ENCODE assay signal across 20 cellular contexts in genomic region chr18:72848534-72849237, GRCh38. TPM values are rescaled to one million over a fixed set of nuclear protein-coding genes. Genes with fewer than 3 reads are reported as not detected.
DNase-seq lines count a peak whose midpoint lies in the region; TF ChIP-seq lines count a peak whose summit lies in the region.
"Had no signal": no experiment of that assay in that cellular context is flagged by ENCODE, and none has a peak within 500 bp of the region (broad histone marks: within the 10 kb centered on the region; RNA-seq: fewer than 3 reads in every experiment).

No MANE protein-coding gene starts in this region.

- H3K27ac ChIP-seq in HUES64 (ENCODE audit: low read depth, low read length) (peak overlapping the region; percentile 48; the same call in 1 of the 2 replicates), esophagus muscularis mucosa (replicated peaks in 1 of 4) (no peak overlapping the region)
- H3K27ac ChIP-seq: left ventricle myocardium inferior, prostate gland, tibial artery had no signal

- no peak overlapping the region for H3K9ac ChIP-seq in HUES64 (ENCODE audit: low read depth, low read length)

- H3K4me1 ChIP-seq in HUES64 (ENCODE audit: insufficient read depth, low read length) (peaks cover 19% of the 10 kb centered on the region), esophagus muscularis mucosa (no peaks in the 10 kb centered on the region)
- H3K4me1 ChIP-seq: HAP-1, prostate gland, tibial artery had no signal

- H3K36me3 ChIP-seq in HUES64 (ENCODE audit: insufficient read depth, low read length) (no peaks in the 10 kb centered on the region), kidney epithelial cell (ENCODE audit: control insufficient read depth, insufficient read depth, low read length) (no peaks in the 10 kb centered on the region), esophagus muscularis mucosa (no peaks in the 10 kb centered on the region)
- H3K36me3 ChIP-seq: HAP-1, left ventricle myocardium inferior, prostate gland, tibial artery had no signal

- intact Hi-C loops in esophagus muscularis mucosa (cut with DNase I), result no loop called here

- H3K9me3 ChIP-seq in HUES64 (ENCODE audit: insufficient read depth, low read depth, low read length) (no peaks in the 10 kb centered on the region), esophagus muscularis mucosa (peaks cover 0 to 4% (median 0%) of the 10 kb centered on the region in 4 donors)
- H3K9me3 ChIP-seq: HAP-1, prostate gland, tibial artery had no signal

- H3K27me3 ChIP-seq in HUES64 (ENCODE audit: insufficient read depth, low read length) (no peaks in the 10 kb centered on the region), kidney epithelial cell (ENCODE audit: control insufficient read depth, insufficient read depth, low read length) (no peaks in the 10 kb centered on the region), esophagus muscularis mucosa (no peaks in the 10 kb centered on the region)
- H3K27me3 ChIP-seq: tibial artery had no signal

- DNase-seq in Daoy (ENCODE audit: low read depth), result peak; percentile 40
- peak; percentile 78 for DNase-seq in SW480 (ENCODE audit: low spot score)
- peak; percentile 70 for DNase-seq in kidney epithelial cell (ENCODE audit: low read depth)
- no peak for DNase-seq in dermis blood vessel endothelial cell
- no peak for DNase-seq in NCI-H446 treated with DMSO at 0.1 percent for 48 hours (lab: John Stamatoyannopoulos, UW)
- DNase-seq in esophagus muscularis mucosa (ENCODE audit: extremely low spot score), result no peak
- no peak for DNase-seq in NCI-H748 (lab: John Stamatoyannopoulos, UW; ENCODE audit: unreplicated experiment)
- DNase-seq: activated CD4-positive, alpha-beta T cell treated with anti-CD3 and anti-CD28 coated beads for 1 hour; activated naive CD8-positive, alpha-beta T cell treated with anti-CD3 and anti-CD28 coated beads for 36 hours; DMS153; IMR-90; left ventricle myocardium inferior; NCI-H146; stimulated activated naive CD8-positive, alpha-beta T cell treated with anti-CD3 and anti-CD28 coated beads, Interleukin-15, Interleukin-2, amounts not matched to agents 100 U/mL and 50 U/mL, for 24 hours; tibial artery had no signal

- H3K4me3 ChIP-seq in HUES64 (ENCODE audit: low read length), result no peak overlapping the region
- H3K4me3 ChIP-seq in kidney epithelial cell (ENCODE audit: low read depth, low read length), result no peak overlapping the region
- H3K4me3 ChIP-seq in esophagus muscularis mucosa, result no peak overlapping the region
- H3K4me3 ChIP-seq: HAP-1, left ventricle myocardium inferior, prostate gland, tibial artery had no signal

- no peak for TF ChIP-seq POLR2A in esophagus muscularis mucosa (IDR thresholded peaks at IDR 0.05; ENCODE audit: low read depth)

- no peak for TF ChIP-seq CTCF in kidney epithelial cell (IDR thresholded peaks at IDR 0.05; ENCODE audit: insufficient read depth, low read length, poor library complexity, severe bottlenecking)
- no peak for TF ChIP-seq CTCF in esophagus muscularis mucosa (IDR thresholded peaks at IDR 0.05)

- 40% methylated on average over 1 of the region's 1 CpG for WGBS in HUES64
- 84% methylated on average over 1 of the region's 1 CpG for WGBS in esophagus muscularis mucosa

- no peak for TF ChIP-seq EP300 in esophagus muscularis mucosa (IDR thresholded peaks at IDR 0.05)

RNA-seq across cellular contexts. Expression of gene NETO1, which starts 19.1 kb away (rescaled TPM):
- total RNA-seq in Daoy (2014; rRNA removed; shearing (Covaris generic)), result 4.1 and 4.9 TPM in 2 replicates
- polyA plus RNA-seq in HUES64 (2013, experiment 1 of 2), result 5.3 TPM
- polyA plus RNA-seq in HUES64 (2013, experiment 2 of 2), result 6.9 TPM
- total RNA-seq in kidney epithelial cell (7.1 and 7.5 TPM in 2 replicates), dermis blood vessel endothelial cell (not detected in 2 replicates), esophagus muscularis mucosa (under 1 TPM in 3 of 4 donors, not detected in 1; 0.13 to 0.50 (median 0.34) TPM)
- total RNA-seq: activated naive CD8-positive, alpha-beta T cell treated with anti-CD3 and anti-CD28 coated beads for 36 hours; activated T-helper 1 cell treated with anti-CD3 and anti-CD28 coated beads, Interleukin-12 subunit alpha, Interleukin-12 subunit beta, Interleukin-2, Interleukin-4 antibody, amounts not matched to agents 30 ng/mL and 10 ng/mL and 1 ng/mL, durations not matched to agents 14 hours and 24 hours and 36 hours; left ventricle myocardium inferior; skeletal muscle tissue had no signal

Comparison
In these comparisons a context has a peak if more than half of its experiments do, and no peak if none do; other contexts are left out.
1. DNase-seq: peak in Daoy (single experiment), SW480 (single experiment) and kidney epithelial cell (single experiment); none in dermis blood vessel endothelial cell (single experiment), NCI-H446 treated with DMSO at 0.1 percent for 48 hours (single experiment), esophagus muscularis mucosa (single experiment) and NCI-H748 (single experiment).